24 cellular contexts compared by ENCODE assay signal in the genomic region with DNA sequence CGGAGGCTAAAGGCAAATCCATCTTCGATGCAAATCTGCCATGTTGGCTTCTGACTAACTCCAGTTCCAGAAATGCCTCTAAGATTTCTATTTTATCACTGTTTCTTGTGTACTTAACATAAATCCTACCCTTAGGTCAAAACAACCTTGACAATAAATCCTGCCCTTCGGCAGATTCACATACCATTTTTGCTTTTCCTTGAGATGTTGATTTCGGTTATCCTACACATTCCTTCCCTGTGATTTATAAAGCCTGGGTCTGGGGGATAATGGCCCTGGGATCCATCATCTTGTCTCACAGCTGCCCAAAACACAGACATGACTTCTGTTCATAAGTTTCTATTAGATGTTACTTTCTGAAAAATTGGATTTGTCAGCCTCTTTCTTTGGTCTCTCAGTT.
"Had no signal": no experiment of that assay in that cellular context is flagged by ENCODE, and none has a peak within 500 bp of the region (broad histone marks: within the 10 kb centered on the region; RNA-seq: fewer than 3 reads in every experiment).

No MANE protein-coding gene starts in this region.

- H3K4me3 Mint-ChIP-seq: memory B cell; naive thymus-derived CD4-positive, alpha-beta T cell; nephron progenitor cell; stimulated activated naive B cell treated with anti-CD40 and anti-IgM and Interleukin-4, amounts not matched to agents 10 μg/mL and 1 μg/mL and 100 μg/mL, for 72 hours; stimulated activated naive CD8-positive, alpha-beta T cell treated with anti-CD3 and anti-CD28 coated beads, Interleukin-15, Interleukin-2, amounts not matched to agents 100 ng/mL and 50 ng/mL, for 24 hours had no signal

- DNase-seq: colonic mucosa; dermis blood vessel endothelial cell; effector memory CD4-positive, alpha-beta T cell; foreskin keratinocyte; heart left ventricle; hippocampal formation; midbrain; naive thymus-derived CD4-positive, alpha-beta T cell; nephron progenitor cell; nucleus accumbens; stimulated activated CD4-positive, alpha-beta T cell treated with anti-CD3 and anti-CD28 coated beads, Interleukin-15, amount 100 ng/mL, for 24 hours; stimulated activated CD4-positive, alpha-beta T cell treated with anti-CD3 and anti-CD28 coated beads, Interleukin-2, amount 100 ng/mL, for 48 hours; stimulated activated naive B cell treated with anti-CD40 and anti-IgM and Interleukin-4, amounts not matched to agents 10 μg/mL and 1 μg/mL and 100 μg/mL, for 72 hours; upper lobe of right lung had no signal

- H3K36me3 ChIP-seq: colonic mucosa, esophagus muscularis mucosa, gastroesophageal sphincter, heart left ventricle, prostate gland, right atrium auricular region, thoracic aorta, tibial nerve, upper lobe of right lung, vagina had no signal

- H3K27ac ChIP-seq: colonic mucosa, esophagus muscularis mucosa, foreskin keratinocyte, gastroesophageal sphincter, heart left ventricle, prostate gland, right atrium auricular region, thoracic aorta, tibial nerve, upper lobe of right lung, vagina had no signal

- H3K36me3 Mint-ChIP-seq: memory B cell; naive thymus-derived CD4-positive, alpha-beta T cell; stimulated activated naive B cell treated with anti-CD40 and anti-IgM and Interleukin-4, amounts not matched to agents 10 μg/mL and 1 μg/mL and 100 μg/mL, for 72 hours had no signal

- H3K27me3 ChIP-seq: colonic mucosa, esophagus muscularis mucosa, foreskin keratinocyte, gastroesophageal sphincter, heart left ventricle, right atrium auricular region, tibial nerve, upper lobe of right lung, vagina had no signal

- H3K27me3 Mint-ChIP-seq: memory B cell; stimulated activated naive B cell treated with anti-CD40 and anti-IgM and Interleukin-4, amounts not matched to agents 10 μg/mL and 1 μg/mL and 100 μg/mL, for 72 hours had no signal

- H3K27ac Mint-ChIP-seq: memory B cell; naive thymus-derived CD4-positive, alpha-beta T cell; nephron progenitor cell; stimulated activated naive B cell treated with anti-CD40 and anti-IgM and Interleukin-4, amounts not matched to agents 10 μg/mL and 1 μg/mL and 100 μg/mL, for 72 hours; stimulated activated naive CD8-positive, alpha-beta T cell treated with anti-CD3 and anti-CD28 coated beads, Interleukin-15, Interleukin-2, amounts not matched to agents 100 ng/mL and 50 ng/mL, for 24 hours had no signal

- H3K4me1 ChIP-seq: colonic mucosa, esophagus muscularis mucosa, gastroesophageal sphincter, heart left ventricle, prostate gland, right atrium auricular region, tibial nerve, upper lobe of right lung, vagina had no signal

- H3K4me3 ChIP-seq: colonic mucosa, esophagus muscularis mucosa, gastroesophageal sphincter, heart left ventricle, lung, prostate gland, right atrium auricular region, thoracic aorta, tibial nerve, upper lobe of right lung, vagina had no signal

- H3K4me1 Mint-ChIP-seq: memory B cell; naive thymus-derived CD4-positive, alpha-beta T cell; stimulated activated naive B cell treated with anti-CD40 and anti-IgM and Interleukin-4, amounts not matched to agents 10 μg/mL and 1 μg/mL and 100 μg/mL, for 72 hours had no signal

- H3K9me3 ChIP-seq: colonic mucosa, prostate gland, right atrium auricular region, thoracic aorta, upper lobe of right lung had no signal
